8 cellular contexts compared by ENCODE assay signal in genomic region chr14:64680013-64680674, GRCh38. TPM values are rescaled to one million over a fixed set of nuclear protein-coding genes. Genes with fewer than 3 reads are reported as not detected.
DNase-seq lines count a peak whose midpoint lies in the region; ATAC-seq, FAIRE-seq and TF ChIP-seq lines count a peak whose summit lies in the region.
"Had no signal": no experiment of that assay in that cellular context is flagged by ENCODE, and none has a peak within 500 bp of the region (broad histone marks: within the 10 kb centered on the region; RNA-seq: fewer than 3 reads in every experiment).

No MANE protein-coding gene starts in this region.

- peak overlapping the region; percentile 69 for H3K4me2 ChIP-seq in keratinocyte (ENCODE audit: control insufficient read depth, extremely low read depth, insufficient read depth, low read depth, low read length)

- ATAC-seq in GM21825 (IDR thresholded peaks at IDR 0.05; ENCODE audit: unreplicated experiment): no peak

- CTCF ChIA-PET in GM10248 (lab: Yijun Ruan, JAX): interaction anchor here (0.8 kb wide), 1 partner anchor 212 kb away, joined by 3 read pairs; no protein-coding TSS in a partner anchor

- dilution Hi-C loops in keratinocyte (cut with MboI; ENCODE audit: extremely low pct_ligation_motif_present, low sequenced_read_pairs): no loop called here

- H3K9me3 ChIP-seq in HUES6 (ENCODE audit: control insufficient read depth, insufficient read depth, low read depth, low read length) (no peaks in the 10 kb centered on the region), keratinocyte (ENCODE audit: control insufficient read depth, low read depth, low read length) (no peaks in the 10 kb centered on the region), stomach smooth muscle (ENCODE audit: control insufficient read depth in 2 of 2, low read length in 2 of 2) (no peaks in the 10 kb centered on the region), BE2C (no peaks in the 10 kb centered on the region)

- peaks cover 3% of the 10 kb centered on the region for H3K9me1 ChIP-seq in keratinocyte (ENCODE audit: control insufficient read depth, extremely low read depth, insufficient read depth, low read length)

- no peaks in the 10 kb centered on the region for H3K27me3 ChIP-seq in HUES6 (ENCODE audit: control insufficient read depth, insufficient read depth, low read length)
- H3K27me3 ChIP-seq in keratinocyte (ENCODE audit: control insufficient read depth, extremely low read depth, insufficient read depth, low read length): no peaks in the 10 kb centered on the region
- H3K27me3 ChIP-seq in stomach smooth muscle (ENCODE audit: control insufficient read depth in 1 of 2, insufficient read depth in 2 of 2, low read length in 2 of 2): no peaks in the 10 kb centered on the region
- H3K27me3 ChIP-seq in BE2C: no peaks in the 10 kb centered on the region

- no peaks in the 10 kb centered on the region for H4K20me1 ChIP-seq in keratinocyte (ENCODE audit: control insufficient read depth, extremely low read depth, insufficient read depth, low read length)

- H2AFZ ChIP-seq in keratinocyte (ENCODE audit: control insufficient read depth, low read length): peak overlapping the region; percentile 62

- H3K4me3 ChIP-seq in HUES6 (ENCODE audit: low read depth, low read length) (no peak overlapping the region), keratinocyte (ENCODE audit: control insufficient read depth in 2 of 3, extremely low read depth in 1 of 3, insufficient read depth in 2 of 3, low read depth in 1 of 3, low read length in 3 of 3) (no peak overlapping the region), stomach smooth muscle (ENCODE audit: low read length in 2 of 2) (no peak overlapping the region), BE2C (ENCODE audit: low read depth, low read length) (no peak overlapping the region)

- H3K9ac ChIP-seq in HUES6 (ENCODE audit: low read length): peak overlapping the region; percentile 6
- peak overlapping the region; percentile 69 for H3K9ac ChIP-seq in keratinocyte (ENCODE audit: control insufficient read depth, extremely low read depth, insufficient read depth, low read length)
- H3K9ac ChIP-seq in stomach smooth muscle (ENCODE audit: low read length in 2 of 2): peak overlapping the region; percentile 32 to 51

- H3K36me3 ChIP-seq in HUES6 (ENCODE audit: control insufficient read depth, insufficient read depth, low read length) (no peaks in the 10 kb centered on the region), keratinocyte (ENCODE audit: control insufficient read depth in 2 of 2, extremely low read depth in 1 of 2, insufficient read depth in 2 of 2, low read length in 2 of 2) (no peaks in the 10 kb centered on the region), stomach smooth muscle (ENCODE audit: control insufficient read depth in 2 of 2, insufficient read depth in 2 of 2, low read length in 2 of 2) (no peaks in the 10 kb centered on the region), BE2C (no peaks in the 10 kb centered on the region)

- DNase-seq in SW480 (ENCODE audit: low spot score) (peak; percentile 41), keratinocyte (ENCODE audit: low read depth, low spot score) (peak; percentile 91), GM10248 (ENCODE audit: extremely low spot score) (no peak), BE2C (no peak)
- DNase-seq: effector memory CD4-positive, alpha-beta T cell had no signal

- peak in 1 of 3 experiments; percentile 11 for TF ChIP-seq CTCF in keratinocyte (optimal IDR thresholded peaks at IDR 0.05 in 1 of 3, IDR thresholded peaks at IDR 0.05 in 1 of 3, conservative IDR thresholded peaks at IDR 0.05 in 1 of 3; ENCODE audit: extremely low read depth in 1 of 3, insufficient read depth in 2 of 3, low read length in 3 of 3)
- no peak for TF ChIP-seq CTCF in GM10248 (IDR thresholded peaks at IDR 0.05; ENCODE audit: control extremely low read depth, extremely low read depth, low read depth, missing control alignments)
- TF ChIP-seq CTCF in BE2C (IDR thresholded peaks at IDR 0.05; ENCODE audit: low read depth, low read length): no peak

- POLR2A ChIA-PET in GM10248 (lab: Yijun Ruan, JAX): no interaction called here

- H3K4me1 ChIP-seq in HUES6 (ENCODE audit: control insufficient read depth, insufficient read depth, low read length): peaks cover 24% of the 10 kb centered on the region
- H3K4me1 ChIP-seq in keratinocyte (ENCODE audit: control insufficient read depth, extremely low read depth, insufficient read depth, low read length): peaks cover 41% of the 10 kb centered on the region
- peaks cover 33% of the 10 kb centered on the region for H3K4me1 ChIP-seq in stomach smooth muscle (ENCODE audit: control insufficient read depth, insufficient read depth, low read length)
- peaks cover 4% of the 10 kb centered on the region for H3K4me1 ChIP-seq in BE2C

- H3K27ac ChIP-seq in HUES6 (ENCODE audit: low read depth, low read length) (no peak overlapping the region), keratinocyte (ENCODE audit: control insufficient read depth, insufficient read depth, low read length) (peak overlapping the region; percentile 91), stomach smooth muscle (ENCODE audit: low read length) (peak overlapping the region; percentile 79)

- no peaks in the 10 kb centered on the region for H3K79me2 ChIP-seq in keratinocyte (ENCODE audit: control insufficient read depth, insufficient read depth, low read length)

- FAIRE-seq in keratinocyte (lab: Jason Lieb, UNC): peak; percentile 97

RNA-seq across cellular contexts. Expression of gene PLEKHG3, which starts 24.1 kb away (rescaled TPM):
- polyA plus RNA-seq in keratinocyte: 71.0 to 89.1 TPM (median 73.2 TPM) in 3 replicates
- polyA plus RNA-seq in keratinocyte (2011; ENCODE audit: low read depth): 19.7 TPM
- 49.2 and 65.2 TPM in 2 replicates for polyA plus RNA-seq in keratinocyte (2011; cell fraction: cytosol; rRNA removed)
- 171 and 186 TPM in 2 replicates for polyA plus RNA-seq in keratinocyte (2011; cell fraction: nucleus; rRNA removed)
- polyA plus RNA-seq in keratinocyte (2012; ENCODE audit: low replicate concordance): 36.9 and 94.1 TPM in 2 replicates
- 96.2 to 104 TPM (median 102 TPM) in 3 replicates for polyA minus RNA-seq in keratinocyte
- 107 TPM for polyA minus RNA-seq in keratinocyte (2011; cell fraction: cytosol; rRNA and poly(A)+ RNA removed)
- 103 and 143 TPM in 2 replicates for polyA minus RNA-seq in keratinocyte (2011; cell fraction: nucleus; rRNA and poly(A)+ RNA removed)
- 54.2 TPM for polyA plus RNA-seq in BE2C (2012; ENCODE audit: insufficient read depth, insufficient read length, low read depth)

Comparison
In these comparisons a context has a peak if more than half of its experiments do, and no peak if none do; other contexts are left out.
1. H3K9ac ChIP-seq: peak in every context shown above with its lines; median percentile 69 in keratinocyte; 42 in stomach smooth muscle; 6 in HUES6.
2. DNase-seq: peak in SW480 (single experiment) and keratinocyte (single experiment); none in GM10248 (single experiment) and BE2C (single experiment).